8 cellular contexts compared by ENCODE assay signal in the genomic region with DNA sequence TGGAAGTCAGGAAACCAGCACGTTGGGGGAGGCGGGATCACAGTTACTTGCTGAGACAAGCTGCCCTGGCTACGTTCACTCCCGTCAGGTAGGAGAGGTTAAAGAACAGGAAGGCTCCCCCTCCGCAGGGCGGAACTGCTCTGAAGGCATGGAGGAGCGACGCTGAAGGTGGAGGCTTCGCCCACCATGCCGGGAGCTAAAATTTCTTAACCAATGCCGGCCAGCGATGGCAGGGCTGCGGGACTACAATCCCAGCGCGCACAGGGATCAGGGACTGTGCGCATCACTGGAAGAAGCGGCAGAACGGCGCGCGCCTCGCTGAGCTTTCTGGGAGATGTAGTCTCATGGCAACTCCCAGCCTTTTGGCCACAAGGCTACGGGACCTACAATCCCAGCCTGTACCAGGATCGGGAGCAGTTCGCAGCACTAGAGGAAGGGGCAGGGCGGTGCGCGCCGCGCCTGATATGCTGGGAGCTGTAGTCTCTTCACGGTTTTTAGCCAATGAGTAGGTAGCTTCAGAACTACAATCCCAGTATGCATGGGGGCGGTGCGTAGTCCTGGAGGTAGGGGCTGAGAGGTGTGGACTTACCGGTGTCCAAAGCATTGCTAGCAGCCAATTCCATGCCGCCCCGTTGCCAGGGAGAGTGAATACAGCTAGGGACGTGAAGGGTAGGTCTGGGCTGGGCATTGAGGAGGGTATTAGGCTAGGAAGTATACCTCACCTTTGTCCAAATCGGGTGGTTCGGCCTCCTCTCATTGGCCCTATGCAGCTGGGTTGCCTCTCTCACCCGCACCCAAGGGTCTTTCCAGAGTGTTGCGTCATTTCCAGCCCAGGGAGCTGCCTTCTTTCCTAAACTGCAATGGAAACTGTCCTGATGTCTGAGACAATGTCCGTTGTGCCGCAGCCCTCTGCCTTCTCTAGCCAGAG. TPM values are rescaled to one million over a fixed set of nuclear protein-coding genes. Genes with fewer than 3 reads are reported as not detected.
A peak's percentile ranks its signal among the peaks of the same experiment; 100 is the strongest.
DNase-seq lines count a peak whose midpoint lies in the region; ATAC-seq and TF ChIP-seq lines count a peak whose summit lies in the region.

No MANE protein-coding gene starts in this region.

- peak overlapping the region; percentile 67 for H2AFZ ChIP-seq in smooth muscle cell (ENCODE audit: low read depth)

- H3K9me3 Mint-ChIP-seq in activated B cell treated with CpG ODN at 0.5 μM for 24 hours: no peaks in the 10 kb centered on the region

- ATAC-seq in HG02610 (IDR thresholded peaks at IDR 0.05; ENCODE audit: unreplicated experiment) (peak; percentile 90), activated B cell treated with CpG ODN at 0.5 μM for 24 hours (ENCODE audit: low read depth) (peak; percentile 95)

- H3K9ac ChIP-seq in smooth muscle cell (ENCODE audit: low read depth): peak overlapping the region; percentile 47

- WGBS in smooth muscle cell (ENCODE audit: low lambda C conversion rate): 2% methylated on average over 43 of the region's 43 CpGs

- H3K4me2 ChIP-seq in smooth muscle cell: peak overlapping the region; percentile 89

- H3K4me3 Mint-ChIP-seq in activated B cell treated with CpG ODN at 0.5 μM for 24 hours: peak overlapping the region; percentile 98

- no peaks in the 10 kb centered on the region for H3F3A ChIP-seq in smooth muscle cell (ENCODE audit: low read depth)

- H3K27me3 ChIP-seq in smooth muscle cell (ENCODE audit: low read depth): no peaks in the 10 kb centered on the region

- peak overlapping the region; percentile 96 for H3K27ac Mint-ChIP-seq in activated B cell treated with CpG ODN at 0.5 μM for 24 hours

- POLR2A ChIA-PET in activated B cell treated with CpG ODN at 0.5 μM for 24 hours (lab: Charles Lee): interaction anchor here (0.6 to 3.1 kb wide), 18 partner anchors 13 to 1090 kb away, joined by 3 to 44 read pairs (median 4); a partner anchor contains a TSS

- peak overlapping the region; percentile 10 for H3K27ac ChIP-seq in smooth muscle cell (ENCODE audit: low read depth)

- no peaks in the 10 kb centered on the region for H3K4me1 ChIP-seq in smooth muscle cell (ENCODE audit: low read depth)

- CTCF ChIA-PET in activated B cell treated with CpG ODN at 0.5 μM for 24 hours (lab: Charles Lee): interaction anchor here (0.7 to 1.7 kb wide), 2 partner anchors 13 to 55 kb away, joined by 3 to 7 read pairs; a partner anchor contains a TSS

- no peak for TF ChIP-seq CTCF in activated B cell treated with CpG ODN at 0.5 μM for 24 hours (IDR thresholded peaks at IDR 0.05)
- no peak for TF ChIP-seq CTCF in smooth muscle cell (IDR thresholded peaks at IDR 0.05; ENCODE audit: borderline replicate concordance, insufficient read depth, poor library complexity, severe bottlenecking)

- DNase-seq in GF-D8 (lab: John Stamatoyannopoulos, UW) (peak; percentile 71), NCI-H146 treated with DMSO at 0.1 percent for 48 hours (lab: John Stamatoyannopoulos, UW; ENCODE audit: unreplicated experiment) (peak; percentile 93), activated B cell treated with CpG ODN at 0.5 μM for 24 hours (peak; percentile 55), cerebellar cortex (ENCODE audit: low spot score) (peak; percentile 99), inferior parietal cortex (ENCODE audit: extremely low spot score) (peak; percentile 93), smooth muscle cell (lab: John Stamatoyannopoulos, UW; ENCODE audit: unreplicated experiment) (peak; percentile 58), NK-92 (lab: John Stamatoyannopoulos, UW; ENCODE audit: unreplicated experiment) (no peak)

- peaks cover 6% of the 10 kb centered on the region for H3K36me3 Mint-ChIP-seq in activated B cell treated with CpG ODN at 0.5 μM for 24 hours (ENCODE audit: low read depth)

- H3K36me3 ChIP-seq in smooth muscle cell (ENCODE audit: low read depth): no peaks in the 10 kb centered on the region

- H4K20me1 ChIP-seq in smooth muscle cell (ENCODE audit: low read depth): no peaks in the 10 kb centered on the region

- intact Hi-C loops in activated B cell treated with CpG ODN at 0.5 μM for 24 hours (cut with micrococcal nuclease): loop anchor here (1.0 to 5.0 kb wide), 4 partner anchors 13 to 185 kb away; a partner anchor contains a TSS

- H3K79me2 ChIP-seq in smooth muscle cell (ENCODE audit: low read depth): no peaks in the 10 kb centered on the region

- no peaks in the 10 kb centered on the region for H3K27me3 Mint-ChIP-seq in activated B cell treated with CpG ODN at 0.5 μM for 24 hours

- H3K9me3 ChIP-seq in smooth muscle cell (replicated peaks; ENCODE audit: low read depth): no peaks in the 10 kb centered on the region

- peak overlapping the region; percentile 68 for H3K4me3 ChIP-seq in smooth muscle cell

- H3K4me1 Mint-ChIP-seq in activated B cell treated with CpG ODN at 0.5 μM for 24 hours: peaks cover 14% of the 10 kb centered on the region

RNA-seq across cellular contexts. Expression of a gene that starts 12.8 kb away (rescaled TPM):
- total RNA-seq in activated B cell treated with CpG ODN at 0.5 μM for 24 hours (15.5 and 19.9 TPM in 2 replicates), smooth muscle cell (9.0 and 10.1 TPM in 2 replicates)
- polyA plus RNA-seq in smooth muscle cell: 4.4 and 7.8 TPM in 2 replicates

RNA-seq across cellular contexts. Expression of a gene that starts 25.7 kb away (rescaled TPM):
- 9.8 and 12.5 TPM in 2 replicates for total RNA-seq in activated B cell treated with CpG ODN at 0.5 μM for 24 hours
- total RNA-seq in smooth muscle cell: 5.3 and 7.6 TPM in 2 replicates
- 2.6 and 3.4 TPM in 2 replicates for polyA plus RNA-seq in smooth muscle cell
